ENCODE assay signal across 9 cellular contexts in the genomic region with DNA sequence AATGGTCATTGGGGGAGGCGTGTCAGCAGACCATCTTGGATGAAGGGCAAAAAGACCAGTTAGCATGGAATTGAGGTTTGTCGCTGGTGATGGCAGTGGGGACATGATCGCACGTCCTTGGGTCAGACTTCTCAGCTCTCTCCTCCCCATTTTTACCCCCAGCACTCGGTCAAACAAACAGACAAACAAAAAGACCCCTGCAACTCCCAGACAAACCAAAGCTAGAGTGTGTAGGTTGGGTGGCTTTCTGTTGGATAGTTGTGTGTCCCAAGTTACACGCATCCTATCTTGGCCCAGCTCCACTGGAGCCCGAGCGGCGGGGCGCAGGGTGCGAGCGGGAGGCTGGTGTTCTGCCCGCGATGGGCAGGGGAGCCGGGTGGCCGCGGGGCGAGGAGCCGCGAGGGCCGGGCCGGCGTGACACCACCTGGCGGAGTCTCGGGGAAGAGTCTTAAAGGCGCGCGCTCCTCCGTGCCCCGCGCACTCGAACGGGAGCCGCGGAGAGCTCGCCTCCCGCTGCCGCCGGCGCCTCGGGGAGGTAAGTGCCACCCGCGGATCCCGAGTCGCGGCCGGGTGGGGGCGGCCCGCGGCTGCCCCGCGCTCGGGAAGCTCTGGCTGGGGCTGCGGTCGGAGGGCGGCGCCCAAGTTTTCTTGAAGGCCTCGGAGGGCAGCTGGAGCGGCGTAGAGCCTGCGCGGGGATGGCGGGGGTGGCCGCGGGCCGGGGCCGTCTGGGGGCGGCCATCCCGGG. TPM values are rescaled to one million over a fixed set of nuclear protein-coding genes. Genes with fewer than 3 reads are reported as not detected.
DNase-seq lines count a peak whose midpoint lies in the region; ATAC-seq, FAIRE-seq and TF ChIP-seq lines count a peak whose summit lies in the region.
"Had no signal": no experiment of that assay in that cellular context is flagged by ENCODE, and none has a peak within 500 bp of the region (broad histone marks: within the 10 kb centered on the region; RNA-seq: fewer than 3 reads in every experiment).

No MANE protein-coding gene starts in this region.

- H2AFZ ChIP-seq in GM23338, result peak overlapping the region; percentile 86; the same call in 1 of the 2 replicates

- peak overlapping the region; percentile 57 for H3K4me3 ChIP-seq in GM23338
- H3K4me3 ChIP-seq in heart left ventricle, result peak overlapping the region in 11 of 12 donors; percentile 29 to 66 (median 54)
- H3K4me3 ChIP-seq in retinal pigment epithelial cell (ENCODE audit: low read length), result no peak overlapping the region

- no peak overlapping the region for H3K27ac Mint-ChIP-seq in GM23338

- no peak for TF ChIP-seq POLR2A in heart left ventricle (IDR thresholded peaks at IDR 0.05)

- no peaks in the 10 kb centered on the region for H3K79me2 ChIP-seq in GM23338 (replicated peaks; ENCODE audit: insufficient read depth)

- no peaks in the 10 kb centered on the region for H3K9me3 ChIP-seq in heart left ventricle

- H3K27me3 ChIP-seq in GM23338 (ENCODE audit: insufficient read depth), result peaks cover 81% of the 10 kb centered on the region
- peaks cover 9 to 72% (median 27%) of the 10 kb centered on the region in 9 donors for H3K27me3 ChIP-seq in heart left ventricle

- WGBS in heart left ventricle, 4 donors, result 2 to 3% (median 3%) methylated on average over 21 to 69 of the region's 69 CpGs

- H3K4me1 Mint-ChIP-seq in GM23338, result peaks cover 12% of the 10 kb centered on the region

- no peaks in the 10 kb centered on the region; the same call in 1 of the 2 replicates for H4K20me1 ChIP-seq in GM23338 (replicated peaks; ENCODE audit: insufficient read depth)

- H3F3A ChIP-seq in GM23338 (replicated peaks; ENCODE audit: low read depth), result no peaks in the 10 kb centered on the region

- peaks cover 67% of the 10 kb centered on the region for H3K27me3 Mint-ChIP-seq in GM23338 (ENCODE audit: insufficient read depth, low read depth, poor library complexity)

- H3K36me3 ChIP-seq in GM23338 (ENCODE audit: insufficient read depth) (no peaks in the 10 kb centered on the region; the same call in 1 of the 2 replicates), heart left ventricle (no peaks in the 10 kb centered on the region)

- intact Hi-C loops in heart left ventricle (cut with DNase I), result loop anchor here in 1 of 10 donors (5.0 kb wide), 1 partner anchor 290 kb away; no protein-coding TSS in a partner anchor

- peak; percentile 67 for DNase-seq in GM23338 (ENCODE audit: low spot score)
- peak; percentile 29 for DNase-seq in activated CD4-positive, alpha-beta T cell treated with anti-CD3 and anti-CD28 coated beads, Interleukin-2, amount 50 U/mL, for 1 hour
- peak in 2 of 5 donors; percentile 23 to 68 for DNase-seq in heart left ventricle
- DNase-seq in retinal pigment epithelial cell (ENCODE audit: low read depth), result no peak
- DNase-seq in GDM1 (lab: John Stamatoyannopoulos, UW), result no peak
- no peak for DNase-seq in D721Med (ENCODE audit: insufficient read length, low spot score)
- DNase-seq in EL, result no peak

- H3K4me1 ChIP-seq in GM23338 (ENCODE audit: insufficient read depth) (peaks cover 16% of the 10 kb centered on the region), heart left ventricle (peaks cover 0 to 22% (median 2%) of the 10 kb centered on the region in 12 donors)

- FAIRE-seq in D721Med (lab: Jason Lieb, UNC), result no peak

- no peaks in the 10 kb centered on the region; the same call in 2 of the 3 replicates for H3K36me3 Mint-ChIP-seq in GM23338 (ENCODE audit: low read depth)

- peak; percentile 62 for ATAC-seq in GM23338
- peak in 3 of 4 donors; percentile 45 to 79 (median 76) for ATAC-seq in heart left ventricle
- no peak for ATAC-seq in GM21515 (IDR thresholded peaks at IDR 0.05; ENCODE audit: unreplicated experiment)

- H3K9me2 ChIP-seq in GM23338 (ENCODE audit: insufficient read depth), result no peaks in the 10 kb centered on the region

- peak overlapping the region; percentile 62 for H3K4me3 Mint-ChIP-seq in GM23338

- H3K27ac ChIP-seq in GM23338 (ENCODE audit: low read depth) (no peak overlapping the region), heart left ventricle (peak overlapping the region in 1 of 12 donors; percentile 26)

- peak overlapping the region; percentile 81 for H3K4me2 ChIP-seq in GM23338

- H3K9me3 Mint-ChIP-seq in GM23338, result no peaks in the 10 kb centered on the region; the same call in 2 of the 3 replicates

- TF ChIP-seq CTCF in GM23338 (conservative IDR thresholded peaks at IDR 0.05; ENCODE audit: low read depth in 2 of 2) (0 out of 4 replicates have a peak, but pooled peaks of 1 of the 2 experiments have one; percentile 20), heart left ventricle (IDR thresholded peaks at IDR 0.05) (peak in 9 of 12 donors; percentile 6 to 40 (median 23)), retinal pigment epithelial cell (conservative IDR thresholded peaks at IDR 0.05; ENCODE audit: low read depth, low read length) (peak; percentile 17), D721Med (IDR thresholded peaks at IDR 0.05; ENCODE audit: insufficient read depth, missing control alignments) (no peak)

TF ChIP-seq in GM23338, 12 proteins besides CTCF, POLR2A, EP300 and RAD21:
- TF ChIP-seq EZH2 (IDR thresholded peaks at IDR 0.05; ENCODE audit: low read depth, unreplicated experiment) (peak; percentile 94), NANOG (IDR thresholded peaks at IDR 0.05; ENCODE audit: borderline replicate concordance) (no peak)

RNA-seq across cellular contexts. Expression of a gene that starts 18.5 kb away (rescaled TPM):
- 2.6 and 3.0 TPM in 2 replicates for total RNA-seq in GM23338 (2014; rRNA removed; shearing (Covaris generic))
- polyA plus RNA-seq in GM23338 (2016; fragmentation: Nextera tagmentation; extraction: Ambion mirVana) (0.57 and 0.64 TPM in 2 replicates), heart left ventricle (10 to 100 TPM in 1 of 2 donors, 1 to 10 TPM in 1; 9.6 to 16.6 TPM)
- 10 to 100 TPM in 7 of 9 donors, 1 to 10 TPM in 2; 9.3 to 25.8 (median 19.2) TPM for total RNA-seq in heart left ventricle

RNA-seq across cellular contexts. Expression of a gene that starts 37.3 kb away (rescaled TPM):
- total RNA-seq in GM23338 (2014; rRNA removed; shearing (Covaris generic)), result 6.7 and 9.4 TPM in 2 replicates
- 1.4 and 1.7 TPM in 2 replicates for polyA plus RNA-seq in GM23338 (2016; fragmentation: Nextera tagmentation; extraction: Ambion mirVana)
- total RNA-seq in heart left ventricle, result 10 to 100 TPM in 1 of 9 donors, 1 to 10 TPM in 8; 1.5 to 21.6 (median 2.9) TPM
- 1 to 10 TPM; 1.4 to 1.9 TPM for polyA plus RNA-seq in heart left ventricle
- total RNA-seq: M059J had no signal

Comparison
In these comparisons a context has a peak if more than half of its experiments do, and no peak if none do; other contexts are left out.
1. DNase-seq: peak in GM23338 (single experiment) and activated CD4-positive, alpha-beta T cell treated with anti-CD3 and anti-CD28 coated beads, Interleukin-2, amount 50 U/mL, for 1 hour (single experiment); none in retinal pigment epithelial cell (single experiment), GDM1 (single experiment), D721Med (single experiment) and EL (single experiment).